36 cellular contexts compared by ENCODE assay signal in the genomic region with DNA sequence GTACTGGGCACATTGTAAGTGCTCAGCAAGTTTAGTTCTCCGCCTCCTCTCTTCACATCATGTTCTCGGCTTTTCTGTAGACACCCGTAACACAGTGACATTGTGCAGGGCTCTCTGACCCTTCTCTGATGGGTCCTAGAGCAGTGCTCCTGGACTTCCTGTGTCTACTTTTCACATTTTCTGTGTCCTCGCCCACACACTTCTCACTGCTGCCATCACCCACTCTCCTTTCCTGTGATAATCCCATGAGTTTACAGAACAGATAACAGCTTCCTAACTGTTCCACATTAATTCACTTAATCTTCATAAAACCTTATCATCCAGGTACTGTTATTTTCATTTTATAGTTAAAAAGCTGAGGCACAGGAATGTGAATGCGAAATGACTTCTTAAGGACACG. TPM values are rescaled to one million over a fixed set of nuclear protein-coding genes. Genes with fewer than 3 reads are reported as not detected.
"Had no signal": no experiment of that assay in that cellular context is flagged by ENCODE, and none has a peak within 500 bp of the region (broad histone marks: within the 10 kb centered on the region; RNA-seq: fewer than 3 reads in every experiment).

No MANE protein-coding gene starts in this region.

- ATAC-seq: activated CD8-positive, alpha-beta T cell treated with anti-CD3 and anti-CD28 coated beads for 36 hours; activated naive CD4-positive, alpha-beta T cell treated with anti-CD3 and anti-CD28 coated beads, Interleukin-2, amount 50 U/mL, for 72 hours; activated T-cell treated with anti-CD3 and anti-CD28 coated beads, Interleukin-2, amount 50 U/mL, for 4 hours; activated T-cell treated with anti-CD3 and anti-CD28 coated beads, Interleukin-2, amount 50 U/mL, for 72 hours; activated T-helper 17 cell treated with anti-CD3 and anti-CD28 coated beads, Interleukin-2, amount 50 U/mL, for 72 hours; body of pancreas had no signal

- H3K9me3 Mint-ChIP-seq: activated B cell treated with CpG ODN at 0.5 μM for 24 hours; activated CD4-positive, alpha-beta memory T cell treated with anti-CD3 and anti-CD28 coated beads for 36 hours; activated CD4-positive, alpha-beta T cell treated with anti-CD3 and anti-CD28 coated beads, Interleukin-2, amount 10 ng/mL, durations not matched to agents 24 days and 14 days; activated CD8-positive, alpha-beta T cell treated with anti-CD3 and anti-CD28 coated beads for 36 hours; activated naive CD4-positive, alpha-beta T cell treated with anti-CD3 and anti-CD28 coated beads for 36 hours; activated naive CD4-positive, alpha-beta T cell treated with anti-CD3 and anti-CD28 coated beads, Interleukin-2, amount 50 U/mL, for 72 hours; activated naive CD8-positive, alpha-beta T cell treated with anti-CD3 and anti-CD28 coated beads for 36 hours; activated T-cell treated with anti-CD3 and anti-CD28 coated beads, Interleukin-2, amount 50 U/mL, for 4 hours; activated T-cell treated with anti-CD3 and anti-CD28 coated beads, Interleukin-2, amount 50 U/mL, for 72 hours; activated T-helper 1 cell treated with anti-CD3 and anti-CD28 coated beads, Interleukin-12 subunit alpha, Interleukin-12 subunit beta, Interleukin-2, Interleukin-4 antibody, amounts not matched to agents 30 ng/mL and 10 ng/mL and 1 ng/mL, durations not matched to agents 14 hours and 24 hours and 36 hours; activated T-helper 17 cell treated with anti-CD3 and anti-CD28 coated beads, Interleukin-2, amount 50 U/mL, for 72 hours; T-helper 1 cell treated with Interleukin-12 subunit alpha and Interleukin-12 subunit beta and Interleukin-4 antibody, amounts not matched to agents 30 μg/mL and 1 μg/mL, for 36 hours had no signal

- H3K27me3 ChIP-seq: body of pancreas had no signal

- H3K9me3 ChIP-seq: adrenal gland, body of pancreas, breast epithelium had no signal

- H3K27ac Mint-ChIP-seq: activated B cell treated with CpG ODN at 0.5 μM for 24 hours; activated CD4-positive, alpha-beta memory T cell treated with anti-CD3 and anti-CD28 coated beads for 36 hours; activated CD4-positive, alpha-beta T cell treated with anti-CD3 and anti-CD28 coated beads, Interleukin-2, amount 10 ng/mL, durations not matched to agents 24 days and 14 days; activated CD8-positive, alpha-beta T cell treated with anti-CD3 and anti-CD28 coated beads for 36 hours; activated naive CD4-positive, alpha-beta T cell treated with anti-CD3 and anti-CD28 coated beads for 36 hours; activated naive CD4-positive, alpha-beta T cell treated with anti-CD3 and anti-CD28 coated beads, Interleukin-2, amount 50 U/mL, for 72 hours; activated naive CD8-positive, alpha-beta T cell treated with anti-CD3 and anti-CD28 coated beads for 36 hours; activated T-cell treated with anti-CD3 and anti-CD28 coated beads, Interleukin-2, amount 50 U/mL, for 72 hours; activated T-helper 1 cell treated with anti-CD3 and anti-CD28 coated beads, Interleukin-12 subunit alpha, Interleukin-12 subunit beta, Interleukin-2, Interleukin-4 antibody, amounts not matched to agents 30 ng/mL and 10 ng/mL and 1 ng/mL, durations not matched to agents 14 hours and 24 hours and 36 hours; activated T-helper 17 cell treated with anti-CD3 and anti-CD28 coated beads, Interleukin-2, amount 50 U/mL, for 72 hours; T-helper 1 cell treated with Interleukin-12 subunit alpha and Interleukin-12 subunit beta and Interleukin-4 antibody, amounts not matched to agents 30 μg/mL and 1 μg/mL, for 36 hours had no signal

- H3K4me3 ChIP-seq: adrenal gland, body of pancreas, breast epithelium had no signal

- H3K4me1 ChIP-seq: adrenal gland, breast epithelium had no signal

- H3K36me3 ChIP-seq: adrenal gland, brain microvascular endothelial cell, breast epithelium had no signal

- FAIRE-seq: astrocyte, TTC549 had no signal

- DNase-seq: activated B cell treated with CpG ODN at 0.5 μM for 24 hours; activated CD4-positive, alpha-beta memory T cell treated with anti-CD3 and anti-CD28 coated beads for 36 hours; activated CD4-positive, alpha-beta T cell treated with anti-CD3 and anti-CD28 coated beads for 4 hours; activated CD4-positive, alpha-beta T cell treated with anti-CD3 and anti-CD28 coated beads, Interleukin-2, amount 10 ng/mL, durations not matched to agents 24 days and 14 days; activated CD4-positive, alpha-beta T cell treated with anti-CD3 and anti-CD28 coated beads, Interleukin-2, amount 50 U/mL, for 1 hour; activated CD4-positive, alpha-beta T cell treated with anti-CD3 and anti-CD28 coated beads, Interleukin-2, amount 50 U/mL, for 4 hours; activated CD4-positive, CD25-positive, alpha-beta regulatory T cell treated with anti-CD3 and anti-CD28 coated beads, Interleukin-2, amount 50 U/mL, for 72 hours; activated CD8-positive, alpha-beta memory T cell treated with anti-CD3 and anti-CD28 coated beads, Interleukin-2, amount 50 U/mL, for 4 hours; activated CD8-positive, alpha-beta T cell treated with anti-CD3 and anti-CD28 coated beads for 36 hours; activated effector memory CD4-positive, alpha-beta T cell treated with anti-CD3 and anti-CD28 coated beads, Interleukin-2, amount 50 U/mL, for 16 hours; activated gamma-delta T cell treated with Interleukin-2 at 50 U/mL for 16 hours; activated naive CD4-positive, alpha-beta T cell; activated naive CD4-positive, alpha-beta T cell treated with anti-CD3 and anti-CD28 coated beads for 36 hours; activated naive CD4-positive, alpha-beta T cell treated with anti-CD3 and anti-CD28 coated beads, Interleukin-2, amount 50 U/mL, for 16 hours; activated naive CD8-positive, alpha-beta T cell treated with anti-CD3 and anti-CD28 coated beads for 36 hours; activated T-cell treated with anti-CD3 and anti-CD28 coated beads, Interleukin-2, amount 50 U/mL, for 4 hours; activated T-cell treated with anti-CD3 and anti-CD28 coated beads, Interleukin-2, amount 50 U/mL, for 72 hours; adrenal gland; amniotic stem cell; aorta; body of pancreas; brain microvascular endothelial cell; central memory CD4-positive, alpha-beta T cell; T-helper 1 cell; T-helper 9 cell had no signal

- H3K27ac ChIP-seq: adrenal gland, body of pancreas, brain microvascular endothelial cell, breast epithelium, VCaP had no signal

- H3K4me3 Mint-ChIP-seq: activated B cell treated with CpG ODN at 0.5 μM for 24 hours; activated CD4-positive, alpha-beta memory T cell treated with anti-CD3 and anti-CD28 coated beads for 36 hours; activated CD4-positive, alpha-beta T cell treated with anti-CD3 and anti-CD28 coated beads, Interleukin-2, amount 10 ng/mL, durations not matched to agents 24 days and 14 days; activated CD8-positive, alpha-beta T cell treated with anti-CD3 and anti-CD28 coated beads for 36 hours; activated naive CD4-positive, alpha-beta T cell treated with anti-CD3 and anti-CD28 coated beads for 36 hours; activated naive CD8-positive, alpha-beta T cell treated with anti-CD3 and anti-CD28 coated beads for 36 hours; activated T-cell treated with anti-CD3 and anti-CD28 coated beads, Interleukin-2, amount 50 U/mL, for 4 hours; activated T-cell treated with anti-CD3 and anti-CD28 coated beads, Interleukin-2, amount 50 U/mL, for 72 hours; activated T-helper 1 cell treated with anti-CD3 and anti-CD28 coated beads, Interleukin-12 subunit alpha, Interleukin-12 subunit beta, Interleukin-2, Interleukin-4 antibody, amounts not matched to agents 30 ng/mL and 10 ng/mL and 1 ng/mL, durations not matched to agents 14 hours and 24 hours and 36 hours; activated T-helper 17 cell treated with anti-CD3 and anti-CD28 coated beads, Interleukin-2, amount 50 U/mL, for 72 hours; T-helper 1 cell treated with Interleukin-12 subunit alpha and Interleukin-12 subunit beta and Interleukin-4 antibody, amounts not matched to agents 30 μg/mL and 1 μg/mL, for 36 hours had no signal

- H3K4me1 Mint-ChIP-seq: activated B cell treated with CpG ODN at 0.5 μM for 24 hours; activated naive CD8-positive, alpha-beta T cell treated with anti-CD3 and anti-CD28 coated beads for 36 hours; activated T-helper 17 cell treated with anti-CD3 and anti-CD28 coated beads, Interleukin-2, amount 50 U/mL, for 72 hours had no signal

RNA-seq across cellular contexts. Expression of gene DMRTA2, which starts 13.2 kb away (rescaled TPM):
- total RNA-seq: activated B cell treated with CpG ODN at 0.5 μM for 24 hours; activated CD4-positive, alpha-beta memory T cell treated with anti-CD3 and anti-CD28 coated beads for 36 hours; activated CD4-positive, alpha-beta T cell treated with anti-CD3 and anti-CD28 coated beads, Interleukin-2, amount 10 ng/mL, durations not matched to agents 24 days and 14 days; activated CD8-positive, alpha-beta memory T cell treated with anti-CD3 and anti-CD28 coated beads for 36 hours; activated CD8-positive, alpha-beta T cell treated with anti-CD3 and anti-CD28 coated beads for 36 hours; activated naive CD4-positive, alpha-beta T cell treated with anti-CD3 and anti-CD28 coated beads, Interleukin-2, amount 50 U/mL, for 72 hours; activated T-cell treated with anti-CD3 and anti-CD28 coated beads, Interleukin-2, amount 50 U/mL, for 4 hours; activated T-cell treated with anti-CD3 and anti-CD28 coated beads, Interleukin-2, amount 50 U/mL, for 72 hours; activated T-helper 1 cell treated with anti-CD3 and anti-CD28 coated beads, Interleukin-12 subunit alpha, Interleukin-12 subunit beta, Interleukin-2, Interleukin-4 antibody, amounts not matched to agents 30 ng/mL and 10 ng/mL and 1 ng/mL, durations not matched to agents 14 hours and 24 hours and 36 hours; activated T-helper 17 cell treated with anti-CD3 and anti-CD28 coated beads, Interleukin-2, amount 50 U/mL, for 72 hours; adrenal gland; aorta; astrocyte; body of pancreas; cerebellum; T-helper 2 cell treated with Interferon-gamma antibody and Interleukin-4, amounts not matched to agents 100 ng/mL and 5 ng/mL, for 36 hours had no signal
